ENCODE assay signal across 10 cellular contexts in the genomic region with DNA sequence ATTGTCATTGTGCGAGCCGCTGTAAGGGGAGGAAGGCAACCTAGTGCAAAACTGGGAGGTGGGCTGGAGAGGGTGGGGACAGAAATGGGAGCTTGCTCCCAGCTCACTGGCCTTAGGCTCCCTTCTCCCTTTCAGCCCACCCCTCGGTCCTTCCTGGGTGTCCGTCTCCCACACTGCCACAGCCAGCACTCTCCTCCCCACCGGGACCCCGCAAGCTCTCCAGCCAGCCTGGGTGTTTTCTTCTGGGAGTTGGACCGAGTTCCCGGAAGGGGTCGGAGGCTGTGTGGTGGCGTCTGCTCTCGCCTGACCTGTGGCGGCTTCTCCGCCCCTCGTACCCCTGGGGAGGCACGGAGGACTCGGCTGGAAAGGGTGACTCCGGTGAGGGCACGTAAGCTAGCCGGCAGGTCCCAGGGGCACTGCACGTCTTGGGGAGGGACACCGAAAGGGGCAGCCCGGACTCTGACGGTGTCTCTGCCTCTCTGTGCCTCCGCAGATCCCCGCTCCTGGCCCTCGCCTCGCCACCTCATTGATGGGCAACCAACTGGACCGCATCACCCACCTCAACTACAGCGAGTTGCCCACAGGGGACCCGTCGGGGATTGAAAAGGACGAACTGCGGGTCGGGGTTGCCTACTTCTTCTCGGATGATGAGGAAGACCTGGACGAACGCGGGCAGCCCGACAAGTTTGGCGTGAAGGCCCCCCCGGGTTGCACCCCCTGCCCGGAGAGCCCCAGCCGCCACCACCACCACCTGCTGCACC. TPM values are rescaled to one million over a fixed set of nuclear protein-coding genes. Genes with fewer than 3 reads are reported as not detected.
A peak's percentile ranks its signal among the peaks of the same experiment; 100 is the strongest.
DNase-seq lines count a peak whose midpoint lies in the region; ATAC-seq, FAIRE-seq and TF ChIP-seq lines count a peak whose summit lies in the region.
"Had no signal": no experiment of that assay in that cellular context is flagged by ENCODE, and none has a peak within 500 bp of the region (broad histone marks: within the 10 kb centered on the region; RNA-seq: fewer than 3 reads in every experiment).

No MANE protein-coding gene starts in this region.

- H3K27me3 ChIP-seq in endodermal cell (ENCODE audit: control insufficient read depth, insufficient read depth, low read length, poor library complexity, severe bottlenecking), result peaks cover 92% of the 10 kb centered on the region
- peaks cover 10% of the 10 kb centered on the region for H3K27me3 ChIP-seq in mucosa of stomach (ENCODE audit: control insufficient read depth, insufficient read depth, low read length)

- peaks cover 12% of the 10 kb centered on the region for H3K4me1 Mint-ChIP-seq in endodermal cell

- no peaks in the 10 kb centered on the region for H3K4me1 ChIP-seq in HEK293 (ENCODE audit: control insufficient read depth, insufficient read depth, low read length)
- H3K4me1 ChIP-seq in endodermal cell (ENCODE audit: control insufficient read depth, insufficient read depth, low read length), result no peaks in the 10 kb centered on the region
- peaks cover 30% of the 10 kb centered on the region for H3K4me1 ChIP-seq in mucosa of stomach (ENCODE audit: control insufficient read depth, insufficient read depth, low read length)

- H3K27ac Mint-ChIP-seq in endodermal cell, result no peak overlapping the region

- H3K27me3 Mint-ChIP-seq in endodermal cell (ENCODE audit: insufficient read depth), result peaks cover 86% of the 10 kb centered on the region

- no peaks in the 10 kb centered on the region; a peak in 1 of 3 replicates for H3K36me3 ChIP-seq in HEK293 (ENCODE audit: control insufficient read depth in 2 of 2, insufficient read depth in 1 of 2, low read length in 2 of 2)
- H3K36me3 ChIP-seq in endodermal cell (ENCODE audit: control insufficient read depth, insufficient read depth, low read length), result no peaks in the 10 kb centered on the region
- no peaks in the 10 kb centered on the region for H3K36me3 ChIP-seq in mucosa of stomach (ENCODE audit: control insufficient read depth, insufficient read depth, low read length)

- no peaks in the 10 kb centered on the region for H3K9me3 Mint-ChIP-seq in endodermal cell

- POLR2A ChIA-PET in HEK293 (lab: Yijun Ruan, JAX), result no interaction called here

- FAIRE-seq in GM12891 (lab: Jason Lieb, UNC), result no peak
- FAIRE-seq: G401.6 had no signal

- CTCF ChIA-PET in HEK293 (lab: Yijun Ruan, JAX), result interaction anchor here (0.7 kb wide), 1 partner anchor 1569 kb away, joined by 3 read pairs; no protein-coding TSS in a partner anchor

- WGBS in endodermal cell (ENCODE audit: insufficient coverage in 1 of 2, insufficient read length in 1 of 2), 2 experiments, result 0 to 4% methylated on average over 11 to 43 of the region's 43 CpGs

- no peak for TF ChIP-seq CTCF in 22Rv1 (IDR thresholded peaks at IDR 0.05)
- TF ChIP-seq CTCF in HEK293 (tag by site-specific recombination; IDR thresholded peaks at IDR 0.05), result no peak
- no peak for TF ChIP-seq CTCF in endodermal cell (conservative IDR thresholded peaks at IDR 0.05)

- H3K9ac ChIP-seq in endodermal cell (ENCODE audit: extremely low read depth, low read length, poor library complexity, severe bottlenecking), result no peak overlapping the region
- H3K9ac ChIP-seq in mucosa of stomach (ENCODE audit: low read length), result peak overlapping the region; percentile 67

- H3K36me3 Mint-ChIP-seq in endodermal cell (ENCODE audit: low read depth), result no peaks in the 10 kb centered on the region

- H3K27ac ChIP-seq in 22Rv1, result peak overlapping the region; percentile 84
- H3K27ac ChIP-seq in HEK293 (ENCODE audit: extremely low read depth, low read depth, low read length), result peak overlapping the region; percentile 93
- H3K27ac ChIP-seq in endodermal cell (ENCODE audit: low read depth, low read length), result no peak overlapping the region

- H3K4me3 ChIP-seq in HEK293 (ENCODE audit: low read depth, low read length), result peak overlapping the region; percentile 59
- peak overlapping the region; percentile 85 for H3K4me3 ChIP-seq in endodermal cell (ENCODE audit: low read length)
- H3K4me3 ChIP-seq in mucosa of stomach (ENCODE audit: low read length), result peak overlapping the region; percentile 68

- no peak for ATAC-seq in GM18873 (IDR thresholded peaks at IDR 0.05; ENCODE audit: low FRiP score, unreplicated experiment)

- no peak for TF ChIP-seq POLR2A in GM12891 (IDR thresholded peaks at IDR 0.05; ENCODE audit: low read depth, low read length)

- DNase-seq in endodermal cell (peak; percentile 67), GM12891 (ENCODE audit: insufficient read length, low spot score) (no peak), OCI-M2 (lab: John Stamatoyannopoulos, UW; ENCODE audit: unreplicated experiment) (no peak), NCI-H1048 (lab: John Stamatoyannopoulos, UW) (no peak)
- DNase-seq: central memory CD4-positive, alpha-beta T cell had no signal

- no peaks in the 10 kb centered on the region for H3K9me3 ChIP-seq in HEK293 (ENCODE audit: control insufficient read depth, insufficient read depth, low read depth, low read length)
- H3K9me3 ChIP-seq in endodermal cell (ENCODE audit: control insufficient read depth, low read length), result no peaks in the 10 kb centered on the region
- H3K9me3 ChIP-seq in mucosa of stomach (ENCODE audit: control insufficient read depth, low read length), result no peaks in the 10 kb centered on the region

- H3K4me3 Mint-ChIP-seq in endodermal cell, result peak overlapping the region; percentile 62

TF ChIP-seq in HEK293, 187 proteins besides CTCF, POLR2A, EP300 and RAD21 (continues in another document):
- TF ChIP-seq ZNF785 (tag by site-specific recombination; IDR thresholded peaks at IDR 0.05), result no peak
- TF ChIP-seq ZNF24 (tag by site-specific recombination; IDR thresholded peaks at IDR 0.05), result no peak
- TF ChIP-seq ZNF654 (tag by site-specific recombination; IDR thresholded peaks at IDR 0.05; ENCODE audit: low read depth), result no peak
- TF ChIP-seq ZNF626 (tag by site-specific recombination; IDR thresholded peaks at IDR 0.05), result no peak
- no peak for TF ChIP-seq ZSCAN16 (tag by site-specific recombination; IDR thresholded peaks at IDR 0.05)
- no peak for TF ChIP-seq GLIS2 (tag by site-specific recombination; IDR thresholded peaks at IDR 0.05)
- TF ChIP-seq KLF16 (tag by site-specific recombination; IDR thresholded peaks at IDR 0.05), result no peak
- TF ChIP-seq ZNF138 (tag by site-specific recombination; IDR thresholded peaks at IDR 0.05; ENCODE audit: borderline replicate concordance), result no peak
- no peak for TF ChIP-seq ZNF677 (tag by site-specific recombination; IDR thresholded peaks at IDR 0.05)
- no peak for TF ChIP-seq ZNF561 (tag by site-specific recombination; IDR thresholded peaks at IDR 0.05; ENCODE audit: borderline replicate concordance)
- TF ChIP-seq, protein P1, sequence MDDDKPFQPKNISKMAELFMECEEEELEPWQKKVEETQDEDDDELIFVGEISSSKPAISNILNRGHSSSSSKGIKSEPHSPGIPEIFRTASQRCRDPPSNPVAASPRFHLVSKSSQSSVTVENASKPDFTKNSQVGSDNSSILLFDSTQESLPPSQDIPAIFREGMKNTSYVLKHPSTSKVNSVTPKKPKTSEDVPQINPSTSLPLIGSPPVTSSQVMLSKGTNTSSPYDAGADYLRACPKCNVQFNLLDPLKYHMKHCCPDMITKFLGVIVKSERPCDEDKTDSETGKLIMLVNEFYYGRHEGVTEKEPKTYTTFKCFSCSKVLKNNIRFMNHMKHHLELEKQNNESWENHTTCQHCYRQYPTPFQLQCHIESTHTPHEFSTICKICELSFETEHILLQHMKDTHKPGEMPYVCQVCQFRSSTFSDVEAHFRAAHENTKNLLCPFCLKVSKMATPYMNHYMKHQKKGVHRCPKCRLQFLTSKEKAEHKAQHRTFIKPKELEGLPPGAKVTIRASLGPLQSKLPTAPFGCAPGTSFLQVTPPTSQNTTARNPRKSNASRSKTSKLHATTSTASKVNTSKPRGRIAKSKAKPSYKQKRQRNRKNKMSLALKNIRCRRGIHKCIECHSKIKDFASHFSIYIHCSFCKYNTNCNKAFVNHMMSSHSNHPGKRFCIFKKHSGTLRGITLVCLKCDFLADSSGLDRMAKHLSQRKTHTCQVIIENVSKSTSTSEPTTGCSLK (tag by site-specific recombination; IDR thresholded peaks at IDR 0.05), result no peak

TF ChIP-seq in GM12891, 5 proteins besides CTCF, POLR2A, EP300 and RAD21:
- TF ChIP-seq SPI1 (IDR thresholded peaks at IDR 0.05; ENCODE audit: low read depth, low read length) (no peak), TAF1 (IDR thresholded peaks at IDR 0.05; ENCODE audit: low read depth, low read length) (no peak), POU2F2 (IDR thresholded peaks at IDR 0.05; ENCODE audit: low read depth, low read length) (no peak), PAX5 (IDR thresholded peaks at IDR 0.05; ENCODE audit: insufficient read depth, low read length, severe bottlenecking) (no peak), POLR2AphosphoS5 (IDR thresholded peaks at IDR 0.05; ENCODE audit: low read depth, low read length) (no peak)

RNA-seq across cellular contexts. Expression of a gene that starts 1.1 kb away (rescaled TPM):
- 1 to 10 TPM in 1 of 2 donors, under 1 TPM in 1; 0.95 to 2.6 TPM for total RNA-seq in endodermal cell
- 5.3 TPM for polyA plus RNA-seq in endodermal cell (2013, experiment 1 of 2)
- polyA plus RNA-seq in endodermal cell (2013, experiment 2 of 2), result 3.5 TPM
- polyA plus RNA-seq in GM12891 (2012; ENCODE audit: low read depth, missing spikeins), result not detected
